Comparison of ENCODE assay signal across 8 cellular contexts in genomic region chr14:80587096-80587724, GRCh38.
A peak's percentile ranks its signal among the peaks of the same experiment; 100 is the strongest.
DNase-seq lines count a peak whose midpoint lies in the region; ATAC-seq and TF ChIP-seq lines count a peak whose summit lies in the region.

No MANE protein-coding gene starts in this region.

- no peak overlapping the region for H3K14ac ChIP-seq in mesenchymal stem cell (ENCODE audit: low read length in 2 of 2)

- no peak overlapping the region for H3K23ac ChIP-seq in mesenchymal stem cell (ENCODE audit: low read length in 2 of 2)

- no peak overlapping the region for H2BK5ac ChIP-seq in mesenchymal stem cell (ENCODE audit: low read depth, low read length, poor library complexity, severe bottlenecking)

- no peak overlapping the region for H4K91ac ChIP-seq in mesenchymal stem cell (ENCODE audit: low read length)

- ATAC-seq in GM18511 (IDR thresholded peaks at IDR 0.05; ENCODE audit: unreplicated experiment) (peak; percentile 93), HG02870 (IDR thresholded peaks at IDR 0.05; ENCODE audit: unreplicated experiment) (peak; percentile 96)

- 73% methylated on average over 3 of the region's 3 CpGs for WGBS in mammary epithelial cell (ENCODE audit: low coverage, missing lambda C conversion rate)
- whole genome bisulfite sequencing in mesenchymal stem cell, result 87% methylated on average over 3 of the region's 3 CpGs

- H3K9ac ChIP-seq in mammary epithelial cell (ENCODE audit: insufficient read depth, low read length) (no peak overlapping the region), mesenchymal stem cell (ENCODE audit: low read length) (no peak overlapping the region)

- no peak overlapping the region for H2BK12ac ChIP-seq in mesenchymal stem cell (ENCODE audit: low read length in 2 of 2)

- dilution Hi-C loops in mammary epithelial cell (cut with HindIII; ENCODE audit: low sequenced_read_pairs), result no loop called here

- DNase-seq in DMS114 treated with DMSO at 0.1 percent for 48 hours (lab: John Stamatoyannopoulos, UW; ENCODE audit: unreplicated experiment) (peak; percentile 23), NCI-H226 (peak; percentile 25), mammary epithelial cell (peak; percentile 49), mesenchymal stem cell (peak; percentile 49), NCI-H2227 treated with DMSO at 0.1 percent for 48 hours (lab: John Stamatoyannopoulos, UW) (no peak)
- DNase-seq in effector CD8-positive, alpha-beta T cell (lab: John Stamatoyannopoulos, UW), result no peak

- no peaks in the 10 kb centered on the region for H3K79me1 ChIP-seq in mesenchymal stem cell (replicated peaks; ENCODE audit: low read length, poor library complexity, severe bottlenecking)

- no peak overlapping the region for H2AFZ ChIP-seq in mammary epithelial cell (ENCODE audit: low read depth, low read length)
- H2AFZ ChIP-seq in mesenchymal stem cell (ENCODE audit: low read depth, low read length), result no peak overlapping the region

- TF ChIP-seq CTCF in mammary epithelial cell (conservative IDR thresholded peaks at IDR 0.05 in 1 of 2, IDR thresholded peaks at IDR 0.05 in 1 of 2; ENCODE audit: extremely low read depth in 1 of 2, insufficient read depth in 1 of 2, low read depth in 1 of 2, low read length in 2 of 2), result peak; percentile 72 to 79

- no peaks in the 10 kb centered on the region for H4K20me1 ChIP-seq in mammary epithelial cell (ENCODE audit: insufficient read depth, low read length)

- in situ Hi-C loops in mammary epithelial cell (cut with MboI; ENCODE audit: low sequenced_read_pairs in 2 of 2), result loop anchor here in 1 of 2 donors (25.0 kb wide), 2 partner anchors 375 to 525 kb away; partner anchors contain the start of gene DIO2

- H2BK120ac ChIP-seq in mesenchymal stem cell (ENCODE audit: low read depth, low read length), result no peak overlapping the region

- H2AK5ac ChIP-seq in mesenchymal stem cell (ENCODE audit: low read length, severe bottlenecking), result no peak overlapping the region

- H2BK15ac ChIP-seq in mesenchymal stem cell (ENCODE audit: low read depth, poor library complexity, severe bottlenecking), result no peak overlapping the region

- BruUV-seq in mammary epithelial cell (replicated peaks; lab: Mats Ljungman, UMichigan), result no TSS peak

- H4K8ac ChIP-seq in mesenchymal stem cell (ENCODE audit: low read length), result no peak overlapping the region

- no peaks in the 10 kb centered on the region for H3K79me2 ChIP-seq in mammary epithelial cell (ENCODE audit: insufficient read depth, low read length)

- intact Hi-C loops in mammary epithelial cell (cut with micrococcal nuclease), result loop anchor here (1.0 to 5.0 kb wide), 6 partner anchors 160 to 531 kb away; no protein-coding TSS in a partner anchor

- H3K27ac ChIP-seq in mammary epithelial cell (ENCODE audit: insufficient read depth, low read depth, low read length) (no peak overlapping the region), mesenchymal stem cell (ENCODE audit: low read length, poor library complexity, severe bottlenecking) (no peak overlapping the region)

- no peak overlapping the region for H3K4me3 ChIP-seq in mammary epithelial cell (replicated peaks in 1 of 3; ENCODE audit: insufficient read depth in 1 of 3, low read depth in 2 of 3, low read length in 3 of 3)
- H3K4me3 ChIP-seq in mesenchymal stem cell (ENCODE audit: insufficient read depth in 1 of 2, low read depth in 1 of 2, low read length in 2 of 2), result no peak overlapping the region

- CTCF ChIA-PET in mammary epithelial cell (lab: Charles Lee; ENCODE audit: low non-redundant PET), result interaction anchor here (0.5 to 1.0 kb wide), 3 partner anchors 19 to 533 kb away, joined by 4 to 6 read pairs (median 5); no protein-coding TSS in a partner anchor

- H3K36me3 ChIP-seq in mammary epithelial cell (ENCODE audit: insufficient read depth, low read length), result no peaks in the 10 kb centered on the region
- H3K36me3 ChIP-seq in mesenchymal stem cell (ENCODE audit: control insufficient read depth in 1 of 2, insufficient read depth in 2 of 2, low read depth in 1 of 2, low read length in 2 of 2), result no peaks in the 10 kb centered on the region

- H3K4ac ChIP-seq in mesenchymal stem cell (ENCODE audit: low read depth in 1 of 2, low read length in 2 of 2), result no peak overlapping the region

- H3K9me3 ChIP-seq in mammary epithelial cell (replicated peaks; ENCODE audit: insufficient read depth, low read length) (no peaks in the 10 kb centered on the region), mesenchymal stem cell (ENCODE audit: control insufficient read depth, low read length) (no peaks in the 10 kb centered on the region)

- H3K4me1 ChIP-seq in mammary epithelial cell (ENCODE audit: insufficient read depth, low read length) (peaks cover 14% of the 10 kb centered on the region), mesenchymal stem cell (ENCODE audit: control insufficient read depth, insufficient read depth, low read depth, low read length) (peaks cover 1% of the 10 kb centered on the region)

- no peak overlapping the region for H3K4me2 ChIP-seq in mammary epithelial cell (ENCODE audit: insufficient read depth, low read depth, low read length)
- no peak overlapping the region for H3K4me2 ChIP-seq in mesenchymal stem cell (ENCODE audit: low read length, poor library complexity, severe bottlenecking)

- H3K27me3 ChIP-seq in mammary epithelial cell (ENCODE audit: insufficient read depth, low read length) (no peaks in the 10 kb centered on the region), mesenchymal stem cell (ENCODE audit: control insufficient read depth in 1 of 2, insufficient read depth in 1 of 2, low read length in 2 of 2) (no peaks in the 10 kb centered on the region)

- H3K18ac ChIP-seq in mesenchymal stem cell (ENCODE audit: low read depth in 1 of 2, low read length in 2 of 2), result no peak overlapping the region

Comparison
In these comparisons a context has a peak if more than half of its experiments do, and no peak if none do; other contexts are left out.
1. DNase-seq: peak in DMS114 treated with DMSO at 0.1 percent for 48 hours (single experiment), NCI-H226 (single experiment), mammary epithelial cell (single experiment) and mesenchymal stem cell (single experiment); none in NCI-H2227 treated with DMSO at 0.1 percent for 48 hours (single experiment) and effector CD8-positive, alpha-beta T cell (single experiment).